23 cellular contexts compared by ENCODE assay signal in genomic region chr11:32438346-32438882, GRCh38. TPM values are rescaled to one million over a fixed set of nuclear protein-coding genes. Genes with fewer than 3 reads are reported as not detected.
DNase-seq lines count a peak whose midpoint lies in the region; ATAC-seq and TF ChIP-seq lines count a peak whose summit lies in the region.
"Had no signal": no experiment of that assay in that cellular context is flagged by ENCODE, and none has a peak within 500 bp of the region (broad histone marks: within the 10 kb centered on the region; RNA-seq: fewer than 3 reads in every experiment).

No MANE protein-coding gene starts in this region.

- H3K27me3 ChIP-seq in BLaER1 treated with 17β-estradiol and CSF1 and Interleukin-3, amounts not matched to agents 10 nM and 100 nM: peaks cover 93 to 100% (median 99%) of the 10 kb centered on the region in 11 experiments
- H3K27me3 ChIP-seq in HUES48 (ENCODE audit: control insufficient read depth, insufficient read depth, low read length): peaks cover 100% of the 10 kb centered on the region
- H3K27me3 ChIP-seq in neural cell (ENCODE audit: insufficient read depth, low read depth, low read length): peaks cover 99% of the 10 kb centered on the region

- CTCF ChIA-PET in activated CD8-positive, alpha-beta memory T cell treated with anti-CD3 and anti-CD28 coated beads, Interleukin-2, amount 10 ng/mL, durations not matched to agents 7 days and 5 days (lab: Charles Lee): no interaction called here

- H3K79me2 ChIP-seq in neural cell (replicated peaks; ENCODE audit: insufficient read depth, low read length): no peaks in the 10 kb centered on the region

- peaks cover 9 to 36% (median 27%) of the 10 kb centered on the region in 11 experiments for H3K9me3 ChIP-seq in BLaER1 treated with 17β-estradiol and CSF1 and Interleukin-3, amounts not matched to agents 10 nM and 100 nM (replicated peaks in 1 of 11)
- H3K9me3 ChIP-seq in HUES48 (ENCODE audit: control insufficient read depth, insufficient read depth, low read length): no peaks in the 10 kb centered on the region
- no peaks in the 10 kb centered on the region for H3K9me3 ChIP-seq in neural cell (ENCODE audit: low read length)
- H3K9me3 ChIP-seq: SK-N-SH, transverse colon had no signal

- H3K4me3 Mint-ChIP-seq in activated CD8-positive, alpha-beta memory T cell treated with anti-CD3 and anti-CD28 coated beads, Interleukin-2, amount 10 ng/mL, durations not matched to agents 7 days and 5 days: no peak overlapping the region
- H3K4me3 Mint-ChIP-seq: CD8-positive, alpha-beta T cell had no signal

- TF ChIP-seq CTCF in fibroblast of villous mesenchyme (IDR thresholded peaks at IDR 0.05; ENCODE audit: insufficient read depth, low read depth, low read length): no peak
- no peak for TF ChIP-seq CTCF in neural cell (IDR thresholded peaks at IDR 0.05; ENCODE audit: poor library complexity, severe bottlenecking)

- H3K4me1 Mint-ChIP-seq in activated CD8-positive, alpha-beta memory T cell treated with anti-CD3 and anti-CD28 coated beads, Interleukin-2, amount 10 ng/mL, durations not matched to agents 7 days and 5 days: peaks cover 16% of the 10 kb centered on the region

- peak overlapping the region; percentile 43 to 86 (median 75) for H3K4me2 ChIP-seq in BLaER1 treated with 17β-estradiol and CSF1 and Interleukin-3, amounts not matched to agents 10 nM and 100 nM
- no peak overlapping the region for H3K4me2 ChIP-seq in neural cell (ENCODE audit: low read length)
- H3K4me2 ChIP-seq: SK-N-SH had no signal

- no peak overlapping the region for H3K9ac ChIP-seq in BLaER1 treated with 17β-estradiol and CSF1 and Interleukin-3, amounts not matched to agents 10 nM and 100 nM
- no peak overlapping the region for H3K9ac ChIP-seq in HUES48 (ENCODE audit: low read depth, low read length)
- H3K9ac ChIP-seq in neural cell (ENCODE audit: low read length): no peak overlapping the region
- H3K9ac ChIP-seq: SK-N-SH had no signal

- DNase-seq in fibroblast of villous mesenchyme (ENCODE audit: low read depth) (no peak), Ammon's horn (ENCODE audit: low spot score) (no peak), MV-4-11 (lab: John Stamatoyannopoulos, UW) (no peak)
- no peak for DNase-seq in activated CD8-positive, alpha-beta memory T cell treated with anti-CD3 and anti-CD28 coated beads, Interleukin-2, amount 10 ng/mL, durations not matched to agents 7 days and 5 days
- DNase-seq: activated naive CD4-positive, alpha-beta T cell treated with anti-CD3 and anti-CD28 coated beads, Interleukin-2, amount 50 U/mL, for 16 hours; CD8-positive, alpha-beta T cell; cortex of kidney; HCEC 1CT; kidney glomerular epithelial cell; naive thymus-derived CD8-positive, alpha-beta T cell; NCI-H1417; stimulated activated CD4-positive, alpha-beta T cell treated with anti-CD3 and anti-CD28 coated beads, Interleukin-2, amount 100 ng/mL, for 24 hours; stimulated activated naive CD4-positive, alpha-beta T cell treated with Interleukin-2 at 50 U/mL for 16 hours; transverse colon had no signal

- peaks cover 91% of the 10 kb centered on the region for H3K27me3 Mint-ChIP-seq in activated CD8-positive, alpha-beta memory T cell treated with anti-CD3 and anti-CD28 coated beads, Interleukin-2, amount 10 ng/mL, durations not matched to agents 7 days and 5 days

- no peak for TF ChIP-seq EP300 in neural cell (conservative IDR thresholded peaks at IDR 0.05; ENCODE audit: poor library complexity, severe bottlenecking)

- no peak for TF ChIP-seq RAD21 in neural cell (conservative IDR thresholded peaks at IDR 0.05)

- H3F3A ChIP-seq in neural cell (ENCODE audit: insufficient read depth, low read length, poor library complexity, severe bottlenecking): no peaks in the 10 kb centered on the region

- peaks cover 0 to 67% (median 47%) of the 10 kb centered on the region in 11 experiments; a peak in 18 of 22 replicates for H4K20me1 ChIP-seq in BLaER1 treated with 17β-estradiol and CSF1 and Interleukin-3, amounts not matched to agents 10 nM and 100 nM
- H4K20me1 ChIP-seq in neural cell (ENCODE audit: insufficient read depth): no peaks in the 10 kb centered on the region

- H3K9me3 Mint-ChIP-seq in activated CD8-positive, alpha-beta memory T cell treated with anti-CD3 and anti-CD28 coated beads, Interleukin-2, amount 10 ng/mL, durations not matched to agents 7 days and 5 days (ENCODE audit: low read depth): no peaks in the 10 kb centered on the region
- H3K9me3 Mint-ChIP-seq: CD8-positive, alpha-beta T cell; naive thymus-derived CD8-positive, alpha-beta T cell had no signal

- H3K27ac Mint-ChIP-seq in activated CD8-positive, alpha-beta memory T cell treated with anti-CD3 and anti-CD28 coated beads, Interleukin-2, amount 10 ng/mL, durations not matched to agents 7 days and 5 days: no peak overlapping the region
- H3K27ac Mint-ChIP-seq: CD8-positive, alpha-beta T cell; naive thymus-derived CD8-positive, alpha-beta T cell; progenitor cell of endocrine pancreas had no signal

- no peak for ATAC-seq in HG03342 (IDR thresholded peaks at IDR 0.05; ENCODE audit: unreplicated experiment)
- no peak for ATAC-seq in activated CD8-positive, alpha-beta memory T cell treated with anti-CD3 and anti-CD28 coated beads, Interleukin-2, amount 10 ng/mL, durations not matched to agents 7 days and 5 days
- ATAC-seq: CD8-positive, alpha-beta T cell; naive thymus-derived CD8-positive, alpha-beta T cell had no signal

- H3K9me2 ChIP-seq in neural cell (ENCODE audit: insufficient read depth, low read length): no peaks in the 10 kb centered on the region
- H3K9me2 ChIP-seq: SK-N-SH had no signal

- H3K36me3 Mint-ChIP-seq in activated CD8-positive, alpha-beta memory T cell treated with anti-CD3 and anti-CD28 coated beads, Interleukin-2, amount 10 ng/mL, durations not matched to agents 7 days and 5 days: no peaks in the 10 kb centered on the region
- H3K36me3 Mint-ChIP-seq: CD8-positive, alpha-beta T cell; naive thymus-derived CD8-positive, alpha-beta T cell had no signal

- peaks cover 40 to 56% (median 49%) of the 10 kb centered on the region in 10 experiments for H3K4me1 ChIP-seq in BLaER1 treated with 17β-estradiol and CSF1 and Interleukin-3, amounts not matched to agents 10 nM and 100 nM
- H3K4me1 ChIP-seq in HUES48 (ENCODE audit: control insufficient read depth, insufficient read depth, low read length): peaks cover 23% of the 10 kb centered on the region

- H3K36me3 ChIP-seq in BLaER1 treated with 17β-estradiol and CSF1 and Interleukin-3, amounts not matched to agents 10 nM and 100 nM: no peaks in the 10 kb centered on the region
- H3K36me3 ChIP-seq in HUES48 (ENCODE audit: control insufficient read depth, insufficient read depth, low read length): no peaks in the 10 kb centered on the region
- no peaks in the 10 kb centered on the region for H3K36me3 ChIP-seq in neural cell (ENCODE audit: insufficient read depth, low read length)
- H3K36me3 ChIP-seq: transverse colon had no signal

- no peak overlapping the region for H2AFZ ChIP-seq in neural cell (ENCODE audit: low read depth, low read length)

- no peak overlapping the region for H3K27ac ChIP-seq in BLaER1 treated with 17β-estradiol and CSF1 and Interleukin-3, amounts not matched to agents 10 nM and 100 nM
- H3K27ac ChIP-seq in HUES48 (ENCODE audit: low read depth, low read length): no peak overlapping the region
- no peak overlapping the region for H3K27ac ChIP-seq in neural cell (ENCODE audit: low read length)
- H3K27ac ChIP-seq: transverse colon, VCaP had no signal

- peak overlapping the region; percentile 31 to 57 (median 42); a peak in 15 of 20 replicates for H3K4me3 ChIP-seq in BLaER1 treated with 17β-estradiol and CSF1 and Interleukin-3, amounts not matched to agents 10 nM and 100 nM
- H3K4me3 ChIP-seq in HUES48 (ENCODE audit: low read depth, low read length) (peak overlapping the region; percentile 43; the same call in 1 of the 2 replicates), fibroblast of villous mesenchyme (ENCODE audit: low read depth, low read length) (peak overlapping the region; percentile 61), neural cell (ENCODE audit: low read length) (peak overlapping the region; percentile 39)
- H3K4me3 ChIP-seq: transverse colon had no signal

TF ChIP-seq in neural cell, 6 proteins besides CTCF, POLR2A, EP300 and RAD21:
- TF ChIP-seq EZH2 (IDR thresholded peaks at IDR 0.05; ENCODE audit: borderline replicate concordance, insufficient read depth, low read length, poor library complexity, severe bottlenecking): no peak
- no peak for TF ChIP-seq SMC3 (conservative IDR thresholded peaks at IDR 0.05; ENCODE audit: poor library complexity)
- TF ChIP-seq MXI1 (conservative IDR thresholded peaks at IDR 0.05; ENCODE audit: poor library complexity, severe bottlenecking): no peak
- TF ChIP-seq POLR2AphosphoS5 (IDR thresholded peaks at IDR 0.05): no peak
- no peak for TF ChIP-seq TAF1 (IDR thresholded peaks at IDR 0.05; ENCODE audit: low read depth)
- TF ChIP-seq, protein P1, sequence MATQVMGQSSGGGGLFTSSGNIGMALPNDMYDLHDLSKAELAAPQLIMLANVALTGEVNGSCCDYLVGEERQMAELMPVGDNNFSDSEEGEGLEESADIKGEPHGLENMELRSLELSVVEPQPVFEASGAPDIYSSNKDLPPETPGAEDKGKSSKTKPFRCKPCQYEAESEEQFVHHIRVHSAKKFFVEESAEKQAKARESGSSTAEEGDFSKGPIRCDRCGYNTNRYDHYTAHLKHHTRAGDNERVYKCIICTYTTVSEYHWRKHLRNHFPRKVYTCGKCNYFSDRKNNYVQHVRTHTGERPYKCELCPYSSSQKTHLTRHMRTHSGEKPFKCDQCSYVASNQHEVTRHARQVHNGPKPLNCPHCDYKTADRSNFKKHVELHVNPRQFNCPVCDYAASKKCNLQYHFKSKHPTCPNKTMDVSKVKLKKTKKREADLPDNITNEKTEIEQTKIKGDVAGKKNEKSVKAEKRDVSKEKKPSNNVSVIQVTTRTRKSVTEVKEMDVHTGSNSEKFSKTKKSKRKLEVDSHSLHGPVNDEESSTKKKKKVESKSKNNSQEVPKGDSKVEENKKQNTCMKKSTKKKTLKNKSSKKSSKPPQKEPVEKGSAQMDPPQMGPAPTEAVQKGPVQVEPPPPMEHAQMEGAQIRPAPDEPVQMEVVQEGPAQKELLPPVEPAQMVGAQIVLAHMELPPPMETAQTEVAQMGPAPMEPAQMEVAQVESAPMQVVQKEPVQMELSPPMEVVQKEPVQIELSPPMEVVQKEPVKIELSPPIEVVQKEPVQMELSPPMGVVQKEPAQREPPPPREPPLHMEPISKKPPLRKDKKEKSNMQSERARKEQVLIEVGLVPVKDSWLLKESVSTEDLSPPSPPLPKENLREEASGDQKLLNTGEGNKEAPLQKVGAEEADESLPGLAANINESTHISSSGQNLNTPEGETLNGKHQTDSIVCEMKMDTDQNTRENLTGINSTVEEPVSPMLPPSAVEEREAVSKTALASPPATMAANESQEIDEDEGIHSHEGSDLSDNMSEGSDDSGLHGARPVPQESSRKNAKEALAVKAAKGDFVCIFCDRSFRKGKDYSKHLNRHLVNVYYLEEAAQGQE (IDR thresholded peaks at IDR 0.05; ENCODE audit: borderline replicate concordance): no peak

RNA-seq across cellular contexts. Expression of gene WT1, which starts 3.1 kb away (rescaled TPM):
- total RNA-seq in fibroblast of villous mesenchyme: 5.8 and 16.4 TPM in 2 replicates
- not detected in 2 replicates for polyA plus RNA-seq in neural cell
- polyA minus RNA-seq in neural cell: not detected in 2 replicates
- total RNA-seq in activated CD8-positive, alpha-beta memory T cell treated with anti-CD3 and anti-CD28 coated beads, Interleukin-2, amount 10 ng/mL, durations not matched to agents 7 days and 5 days: not detected
- total RNA-seq: CD8-positive, alpha-beta T cell; endothelial cell of umbilical vein; naive thymus-derived CD8-positive, alpha-beta T cell; progenitor cell of endocrine pancreas; T-helper 2 cell treated with Interferon-gamma antibody and Interleukin-4, amounts not matched to agents 100 ng/mL and 5 ng/mL, for 36 hours had no signal
- polyA plus RNA-seq: endothelial cell of umbilical vein; naive thymus-derived CD8-positive, alpha-beta T cell had no signal
